40 cellular contexts compared by ENCODE assay signal in the genomic region with DNA sequence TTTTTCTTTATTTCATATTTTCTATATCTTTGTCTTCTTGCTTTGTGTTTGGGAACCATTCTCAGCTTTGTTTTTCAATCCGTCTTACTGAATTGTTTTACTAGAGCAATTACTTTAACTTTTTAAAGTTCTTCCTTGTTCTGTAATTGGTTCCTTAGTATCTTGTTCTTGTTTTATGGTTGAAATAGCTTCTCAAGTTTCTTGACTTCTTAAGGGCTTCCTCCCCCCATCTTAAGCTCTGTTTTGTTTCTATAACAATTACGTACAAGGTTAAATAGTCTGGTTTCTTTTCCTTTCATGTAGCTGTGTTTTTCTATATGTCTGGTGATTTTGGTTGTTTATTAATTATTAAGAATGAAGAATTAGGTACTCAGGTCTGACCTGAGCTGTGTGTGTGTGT.
"Had no signal": no experiment of that assay in that cellular context is flagged by ENCODE, and none has a peak within 500 bp of the region (broad histone marks: within the 10 kb centered on the region; RNA-seq: fewer than 3 reads in every experiment).

No MANE protein-coding gene starts in this region.

- H3K9me3 Mint-ChIP-seq: activated CD4-positive, alpha-beta memory T cell treated with anti-CD3 and anti-CD28 coated beads, Interleukin-2, amount 10 ng/mL, durations not matched to agents 7 days and 5 days; activated CD4-positive, alpha-beta T cell treated with anti-CD3 and anti-CD28 coated beads, Interleukin-2, amount 10 ng/mL, durations not matched to agents 7 days and 5 days; activated naive CD4-positive, alpha-beta T cell treated with anti-CD3 and anti-CD28 coated beads for 36 hours; activated naive CD4-positive, alpha-beta T cell treated with anti-CD3 and anti-CD28 coated beads, Interleukin-2, amount 50 U/mL, for 72 hours; activated naive CD8-positive, alpha-beta T cell treated with anti-CD3 and anti-CD28 coated beads for 36 hours; activated T-cell treated with anti-CD3 and anti-CD28 coated beads, Interleukin-2, amount 50 U/mL, for 24 hours; activated T-helper 1 cell treated with anti-CD3 and anti-CD28 coated beads, Interleukin-12 subunit alpha, Interleukin-12 subunit beta, Interleukin-2, Interleukin-4 antibody, amounts not matched to agents 30 ng/mL and 10 ng/mL and 1 ng/mL, durations not matched to agents 14 hours and 24 hours and 36 hours; T-helper 1 cell treated with Interleukin-12 subunit alpha and Interleukin-12 subunit beta and Interleukin-4 antibody, amounts not matched to agents 30 μg/mL and 1 μg/mL, for 36 hours; T-helper 2 cell treated with Interferon-gamma antibody and Interleukin-4, amounts not matched to agents 5 μg/mL and 100 μg/mL, for 36 hours; WTC11 had no signal

- H3K9me3 ChIP-seq: adrenal gland, body of pancreas, breast epithelium had no signal

- H3K4me1 Mint-ChIP-seq: activated CD4-positive, alpha-beta memory T cell treated with anti-CD3 and anti-CD28 coated beads, Interleukin-2, amount 10 ng/mL, durations not matched to agents 7 days and 5 days; activated CD4-positive, alpha-beta T cell treated with anti-CD3 and anti-CD28 coated beads for 36 hours; activated CD4-positive, alpha-beta T cell treated with anti-CD3 and anti-CD28 coated beads, Interleukin-2, amount 10 ng/mL, durations not matched to agents 7 days and 5 days; activated CD8-positive, alpha-beta memory T cell treated with anti-CD3 and anti-CD28 coated beads, Interleukin-2, amount 10 ng/mL, durations not matched to agents 7 days and 5 days; activated naive CD8-positive, alpha-beta T cell treated with anti-CD3 and anti-CD28 coated beads for 36 hours; activated T-helper 17 cell treated with anti-CD3 and anti-CD28 coated beads, Interleukin-2, amount 50 U/mL, for 72 hours had no signal

- H3K4me3 Mint-ChIP-seq: activated CD4-positive, alpha-beta memory T cell treated with anti-CD3 and anti-CD28 coated beads, Interleukin-2, amount 10 ng/mL, durations not matched to agents 7 days and 5 days; activated CD4-positive, alpha-beta T cell treated with anti-CD3 and anti-CD28 coated beads for 36 hours; activated CD4-positive, alpha-beta T cell treated with anti-CD3 and anti-CD28 coated beads, Interleukin-2, amount 10 ng/mL, durations not matched to agents 7 days and 5 days; activated CD8-positive, alpha-beta memory T cell treated with anti-CD3 and anti-CD28 coated beads, Interleukin-2, amount 10 ng/mL, durations not matched to agents 7 days and 5 days; activated CD8-positive, alpha-beta T cell treated with anti-CD3 and anti-CD28 coated beads, Interleukin-2, amount 10 ng/mL, durations not matched to agents 7 days and 5 days; activated naive CD4-positive, alpha-beta T cell treated with anti-CD3 and anti-CD28 coated beads for 36 hours; activated naive CD8-positive, alpha-beta T cell treated with anti-CD3 and anti-CD28 coated beads for 36 hours; activated T-cell treated with anti-CD3 and anti-CD28 coated beads, Interleukin-2, amount 50 U/mL, for 24 hours; activated T-cell treated with anti-CD3 and anti-CD28 coated beads, Interleukin-2, amount 50 U/mL, for 72 hours; activated T-helper 1 cell treated with anti-CD3 and anti-CD28 coated beads, Interleukin-12 subunit alpha, Interleukin-12 subunit beta, Interleukin-2, Interleukin-4 antibody, amounts not matched to agents 30 ng/mL and 10 ng/mL and 1 ng/mL, durations not matched to agents 14 hours and 24 hours and 36 hours; activated T-helper 17 cell treated with anti-CD3 and anti-CD28 coated beads, Interleukin-2, amount 50 U/mL, for 72 hours; T-helper 1 cell treated with Interleukin-12 subunit alpha and Interleukin-12 subunit beta and Interleukin-4 antibody, amounts not matched to agents 30 μg/mL and 1 μg/mL, for 36 hours; T-helper 2 cell treated with Interferon-gamma antibody and Interleukin-4, amounts not matched to agents 5 μg/mL and 100 μg/mL, for 36 hours; WTC11 had no signal

- H3K27ac ChIP-seq: adrenal gland, body of pancreas, brain microvascular endothelial cell, breast epithelium, VCaP had no signal

- H3K4me3 ChIP-seq: adrenal gland, body of pancreas, breast epithelium had no signal

- H3K36me3 Mint-ChIP-seq: activated CD8-positive, alpha-beta memory T cell treated with anti-CD3 and anti-CD28 coated beads, Interleukin-2, amount 10 ng/mL, durations not matched to agents 7 days and 5 days; activated naive CD4-positive, alpha-beta T cell treated with anti-CD3 and anti-CD28 coated beads, Interleukin-2, amount 50 U/mL, for 72 hours; activated naive CD8-positive, alpha-beta T cell treated with anti-CD3 and anti-CD28 coated beads for 36 hours; WTC11 had no signal

- ATAC-seq: activated CD4-positive, alpha-beta T cell treated with anti-CD3 and anti-CD28 coated beads for 36 hours; activated CD4-positive, CD25-positive, alpha-beta regulatory T cell treated with anti-CD3 and anti-CD28 coated beads, Interleukin-2, amount 50 U/mL, for 24 hours; activated CD8-positive, alpha-beta memory T cell treated with anti-CD3 and anti-CD28 coated beads, Interleukin-2, amount 10 ng/mL, durations not matched to agents 7 days and 5 days; activated CD8-positive, alpha-beta T cell treated with anti-CD3 and anti-CD28 coated beads, Interleukin-2, amount 10 ng/mL, durations not matched to agents 7 days and 5 days; activated naive CD4-positive, alpha-beta T cell treated with anti-CD3 and anti-CD28 coated beads, Interleukin-2, amount 50 U/mL, for 72 hours; activated T-cell treated with anti-CD3 and anti-CD28 coated beads, Interleukin-2, amount 50 U/mL, for 72 hours; activated T-helper 17 cell treated with anti-CD3 and anti-CD28 coated beads, Interleukin-2, amount 50 U/mL, for 72 hours; body of pancreas; WTC11 had no signal

- FAIRE-seq: astrocyte, TTC549 had no signal

- H3K27me3 ChIP-seq: adrenal gland, body of pancreas, brain microvascular endothelial cell, breast epithelium had no signal

- H3K36me3 ChIP-seq: adrenal gland, brain microvascular endothelial cell, breast epithelium had no signal

- H3K4me1 ChIP-seq: adrenal gland, body of pancreas, breast epithelium had no signal

- DNase-seq: activated CD4-positive, alpha-beta memory T cell treated with anti-CD3 and anti-CD28 coated beads, Interleukin-2, amount 10 ng/mL, durations not matched to agents 7 days and 5 days; activated CD4-positive, alpha-beta T cell treated with anti-CD3 and anti-CD28 coated beads for 1 hour; activated CD4-positive, alpha-beta T cell treated with anti-CD3 and anti-CD28 coated beads for 36 hours; activated CD4-positive, alpha-beta T cell treated with anti-CD3 and anti-CD28 coated beads for 48 hours; activated CD4-positive, alpha-beta T cell treated with anti-CD3 and anti-CD28 coated beads, Interleukin-2, amount 10 ng/mL, durations not matched to agents 7 days and 5 days; activated CD4-positive, alpha-beta T cell treated with anti-CD3 and anti-CD28 coated beads, Interleukin-2, amount 50 U/mL, for 48 hours; activated CD4-positive, CD25-positive, alpha-beta regulatory T cell; activated CD8-positive, alpha-beta memory T cell treated with anti-CD3 and anti-CD28 coated beads for 24 hours; activated CD8-positive, alpha-beta memory T cell treated with anti-CD3 and anti-CD28 coated beads, Interleukin-2, amount 10 ng/mL, durations not matched to agents 7 days and 5 days; activated CD8-positive, alpha-beta memory T cell treated with anti-CD3 and anti-CD28 coated beads, Interleukin-2, amount 50 U/mL, for 48 hours; activated CD8-positive, alpha-beta T cell treated with anti-CD3 and anti-CD28 coated beads, Interleukin-2, amount 10 ng/mL, durations not matched to agents 7 days and 5 days; activated effector memory CD4-positive, alpha-beta T cell treated with anti-CD3 and anti-CD28 coated beads, Interleukin-2, amount 50 U/mL, for 16 hours; activated gamma-delta T cell treated with Interleukin-2 at 50 U/mL for 16 hours; activated naive CD4-positive, alpha-beta T cell; activated naive CD4-positive, alpha-beta T cell treated with anti-CD3 and anti-CD28 coated beads for 36 hours; activated naive CD4-positive, alpha-beta T cell treated with anti-CD3 and anti-CD28 coated beads, Interleukin-2, amount 50 U/mL, for 16 hours; activated naive CD8-positive, alpha-beta T cell treated with anti-CD3 and anti-CD28 coated beads for 36 hours; activated T-cell treated with anti-CD3 and anti-CD28 coated beads, Interleukin-2, amount 50 U/mL, for 24 hours; activated T-cell treated with anti-CD3 and anti-CD28 coated beads, Interleukin-2, amount 50 U/mL, for 72 hours; adrenal gland; amniotic stem cell; aorta; body of pancreas; brain microvascular endothelial cell; central memory CD4-positive, alpha-beta T cell; SW 1271; T-helper 1 cell; T-helper 2 cell; T-helper 9 cell had no signal

- H3K27me3 Mint-ChIP-seq: activated CD4-positive, alpha-beta memory T cell treated with anti-CD3 and anti-CD28 coated beads, Interleukin-2, amount 10 ng/mL, durations not matched to agents 7 days and 5 days; activated CD4-positive, alpha-beta T cell treated with anti-CD3 and anti-CD28 coated beads, Interleukin-2, amount 10 ng/mL, durations not matched to agents 7 days and 5 days had no signal
